ENCODE assay signal across 33 cellular contexts in genomic region chr16:25679468-25680010, GRCh38. TPM values are rescaled to one million over a fixed set of nuclear protein-coding genes. Genes with fewer than 3 reads are reported as not detected.
"Had no signal": no experiment of that assay in that cellular context is flagged by ENCODE, and none has a peak within 500 bp of the region (broad histone marks: within the 10 kb centered on the region; RNA-seq: fewer than 3 reads in every experiment).

No MANE protein-coding gene starts in this region.

- H3K4me3 ChIP-seq: left lung, lower lobe of right lung, mucosa of descending colon, pancreas, prostate gland, sigmoid colon, spleen, suprapubic skin, thoracic aorta, tibial artery, uterus had no signal

- H3K27me3 ChIP-seq: left lung, sigmoid colon, suprapubic skin, tibial artery, uterus had no signal

- FAIRE-seq: islet of Langerhans, kidney, pancreas, small intestine had no signal

- DNase-seq: hippocampal formation; immature natural killer cell; kidney; left colon; left lung; lower lobe of right lung; mammary epithelial cell; mesenchymal stem cell; mucosa of descending colon; naive thymus-derived CD4-positive, alpha-beta T cell; nucleus accumbens; pancreas; posterior cingulate gyrus; retina; right cardiac atrium; sigmoid colon; small intestine; spleen; stimulated activated CD4-positive, alpha-beta T cell treated with anti-CD3 and anti-CD28 coated beads, Interleukin-4, amount 100 ng/mL, for 24 hours; stimulated activated naive CD4-positive, alpha-beta T cell; tibial artery; uterus had no signal

- H3K9me3 ChIP-seq: left lung, lower lobe of right lung, mucosa of descending colon, pancreas, prostate gland, sigmoid colon, suprapubic skin, thoracic aorta, tibial artery, uterus had no signal

- H3K27ac ChIP-seq: left lung, lower lobe of right lung, pancreas, prostate gland, sigmoid colon, spleen, suprapubic skin, thoracic aorta, tibial artery, uterus had no signal

- H3K36me3 ChIP-seq: left lung, lower lobe of right lung, pancreas, prostate gland, sigmoid colon, spleen, suprapubic skin, thoracic aorta, tibial artery, uterus had no signal

- H3K4me1 ChIP-seq: left lung, lower lobe of right lung, pancreas, prostate gland, sigmoid colon, spleen, suprapubic skin, tibial artery, uterus had no signal

- ATAC-seq: left colon; left lung; lower lobe of right lung; mucosa of descending colon; naive thymus-derived CD4-positive, alpha-beta T cell; natural killer cell treated with Interleukin-12 subunit alpha and Interleukin-12 subunit beta and Interleukin-15 and Interleukin-18, amount 100 ng/mL, for 72 hours; pancreas; right cardiac atrium; stimulated activated effector memory CD8-positive, alpha-beta T cell treated with anti-CD3 and anti-CD28 coated beads, Interleukin-12 subunit alpha, Interleukin-12 subunit beta, amount 100 ng/mL, for 72 hours had no signal

RNA-seq across cellular contexts. Expression of gene HS3ST4, which starts 12.2 kb away (rescaled TPM):
- total RNA-seq: kidney; left colon; left lung; liver; mammary epithelial cell; myocyte; naive thymus-derived CD4-positive, alpha-beta T cell; natural killer cell treated with Interleukin-12 subunit alpha and Interleukin-12 subunit beta and Interleukin-15 and Interleukin-18, amount 100 ng/mL, for 72 hours; osteoblast; right cardiac atrium; subcutaneous adipose tissue; thoracic aorta; ureter had no signal
- polyA plus RNA-seq: immature natural killer cell; liver; mammary epithelial cell; naive thymus-derived CD4-positive, alpha-beta T cell; right cardiac atrium had no signal
